Comparison of ENCODE assay signal across 8 cellular contexts in genomic region chr14:104393898-104394605, GRCh38.
DNase-seq lines count a peak whose midpoint lies in the region; ATAC-seq and TF ChIP-seq lines count a peak whose summit lies in the region.

No MANE protein-coding gene starts in this region.

- TF ChIP-seq CTCF in heart right ventricle (IDR thresholded peaks at IDR 0.05) (no peak), Calu3 (IDR thresholded peaks at IDR 0.05; ENCODE audit: unreplicated experiment) (no peak)

- peak overlapping the region; percentile 55 to 89 (median 82) for H3K27ac ChIP-seq in heart right ventricle

- peaks cover 13 to 54% (median 32%) of the 10 kb centered on the region in 9 donors for H3K4me1 ChIP-seq in heart right ventricle

- H3K36me3 ChIP-seq in heart right ventricle = no peaks in the 10 kb centered on the region

- no peak overlapping the region for H3K4me3 ChIP-seq in heart right ventricle

- H3K9me3 ChIP-seq in heart right ventricle = peaks cover 0 to 21% (median 7%) of the 10 kb centered on the region in 11 donors

- H3K9me3 Mint-ChIP-seq in Calu3 (ENCODE audit: low read depth, unreplicated experiment) = peaks cover 7% of the 10 kb centered on the region

- DNase-seq in activated CD8-positive, alpha-beta memory T cell treated with anti-CD3 and anti-CD28 coated beads for 1 hour (ENCODE audit: extremely low read depth in 1 of 2, low read depth in 1 of 2) = peak; percentile 46 to 49
- DNase-seq in heart right ventricle (peak; percentile 78 to 84), Calu3 (no peak), NCI-H1048 (lab: John Stamatoyannopoulos, UW) (no peak), 8988T (no peak)
- DNase-seq in stimulated activated CD8-positive, alpha-beta memory T cell treated with anti-CD3 and anti-CD28 coated beads, Interleukin-4, amount 100 ng/mL, for 1 hour (ENCODE audit: low read depth in 2 of 2, low spot score in 1 of 2) = peak; percentile 16 to 48

- WGBS in heart right ventricle, 2 donors = 44 to 55% methylated on average over 15 of the region's 15 CpGs

- H3K4me3 Mint-ChIP-seq in Calu3 (ENCODE audit: low read depth, unreplicated experiment) = no peak overlapping the region

- ATAC-seq in HG03571 (IDR thresholded peaks at IDR 0.05; ENCODE audit: unreplicated experiment) (peak; percentile 70), heart right ventricle (peak; percentile 70 to 96 (median 90)), HG03097 (IDR thresholded peaks at IDR 0.05; ENCODE audit: low FRiP score, unreplicated experiment) (no peak)

- BruUV-seq in Calu3 (replicated peaks; lab: Mats Ljungman, UMichigan) = no TSS peak

- H3K4me1 Mint-ChIP-seq in Calu3 (ENCODE audit: low read depth, unreplicated experiment) = no peaks in the 10 kb centered on the region

- CTCF ChIA-PET in Calu3 (lab: Charles Lee) = interaction anchor here (0.7 kb wide), 2 partner anchors 60 to 170 kb away, joined by 3 to 4 read pairs; no protein-coding TSS in a partner anchor

- H3K27me3 Mint-ChIP-seq in Calu3 (ENCODE audit: unreplicated experiment) = peaks cover 93% of the 10 kb centered on the region

- no peak overlapping the region for H3K27ac Mint-ChIP-seq in Calu3 (ENCODE audit: unreplicated experiment)

- no peaks in the 10 kb centered on the region for H3K36me3 Mint-ChIP-seq in Calu3 (ENCODE audit: insufficient read depth, unreplicated experiment)

- intact Hi-C loops in heart right ventricle (cut with DNase I) = loop anchor here in 1 of 10 donors (2.0 to 10.0 kb wide), 3 partner anchors 42 to 259 kb away; partner anchors contain the start of gene KIF26A
- intact Hi-C loops in Calu3 (cut with micrococcal nuclease; ENCODE audit: unreplicated experiment) = no loop called here

- H3K27me3 ChIP-seq in heart right ventricle = peaks cover 0 to 5% (median 0%) of the 10 kb centered on the region in 7 donors

Comparison
In these comparisons a context has a peak if more than half of its experiments do, and no peak if none do; other contexts are left out.
1. DNase-seq: peak in activated CD8-positive, alpha-beta memory T cell treated with anti-CD3 and anti-CD28 coated beads for 1 hour (2 of 2), heart right ventricle (2 of 2) and stimulated activated CD8-positive, alpha-beta memory T cell treated with anti-CD3 and anti-CD28 coated beads, Interleukin-4, amount 100 ng/mL, for 1 hour (2 of 2); none in Calu3 (single experiment), NCI-H1048 (single experiment) and 8988T (single experiment).